25 cellular contexts compared by ENCODE assay signal in genomic region chr11:34604216-34604615, GRCh38. TPM values are rescaled to one million over a fixed set of nuclear protein-coding genes. Genes with fewer than 3 reads are reported as not detected.
DNase-seq lines count a peak whose midpoint lies in the region; ATAC-seq, FAIRE-seq and TF ChIP-seq lines count a peak whose summit lies in the region.
"Had no signal": no experiment of that assay in that cellular context is flagged by ENCODE, and none has a peak within 500 bp of the region (broad histone marks: within the 10 kb centered on the region; RNA-seq: fewer than 3 reads in every experiment).

No MANE protein-coding gene starts in this region.

- no peak for TF ChIP-seq POLR2A in body of pancreas (IDR thresholded peaks at IDR 0.05)
- no peak for TF ChIP-seq POLR2A in right lobe of liver (IDR thresholded peaks at IDR 0.05)
- no peak for TF ChIP-seq POLR2A in spleen (IDR thresholded peaks at IDR 0.05)

- TF ChIP-seq CTCF in PC-3 (conservative IDR thresholded peaks at IDR 0.05; ENCODE audit: low read depth, low read length) = no peak
- no peak for TF ChIP-seq CTCF in body of pancreas (IDR thresholded peaks at IDR 0.05)
- TF ChIP-seq CTCF in right lobe of liver (IDR thresholded peaks at IDR 0.05) = no peak
- TF ChIP-seq CTCF in spleen (IDR thresholded peaks at IDR 0.05 in 8 of 11, conservative IDR thresholded peaks at IDR 0.05 in 3 of 11) = no peak

- H3K9me3 ChIP-seq in PC-3 (ENCODE audit: low read length) (no peaks in the 10 kb centered on the region), body of pancreas (no peaks in the 10 kb centered on the region), small intestine (ENCODE audit: control insufficient read depth, low read depth) (no peaks in the 10 kb centered on the region), right lobe of liver (no peaks in the 10 kb centered on the region), spleen (no peaks in the 10 kb centered on the region)
- H3K9me3 ChIP-seq: BLaER1, HAP-1 had no signal

- ATAC-seq in PC-3 (peak; percentile 4; the same call in 1 of the 2 replicates), body of pancreas (no peak), right lobe of liver (no peak), HG03045 (IDR thresholded peaks at IDR 0.05; ENCODE audit: unreplicated experiment) (no peak)
- ATAC-seq: GM12878, GM23338 had no signal

- H3K27ac ChIP-seq in PC-3 (ENCODE audit: low read length) = no peak overlapping the region
- peak overlapping the region in 3 of 4 donors; percentile 38 to 95 (median 87) for H3K27ac ChIP-seq in body of pancreas
- H3K27ac ChIP-seq in small intestine (ENCODE audit: low read depth in 1 of 2, low read length in 1 of 2) = peak overlapping the region; percentile 63 to 71
- H3K27ac ChIP-seq in right lobe of liver = no peak overlapping the region
- H3K27ac ChIP-seq in spleen = no peak overlapping the region
- H3K27ac ChIP-seq: BLaER1 had no signal

- peaks cover 23% of the 10 kb centered on the region for H3K4me1 ChIP-seq in PC-3 (ENCODE audit: insufficient read depth, low read length)
- peaks cover 60% of the 10 kb centered on the region for H3K4me1 ChIP-seq in body of pancreas
- H3K4me1 ChIP-seq in small intestine (ENCODE audit: control insufficient read depth in 2 of 2, insufficient read depth in 1 of 2, low read depth in 1 of 2, low read length in 1 of 2) = peaks cover 15 to 17% of the 10 kb centered on the region in 2 donors
- H3K4me1 ChIP-seq in right lobe of liver = peaks cover 0 to 13% (median 6%) of the 10 kb centered on the region in 4 donors
- peaks cover 0 to 11% (median 0%) of the 10 kb centered on the region in 6 donors for H3K4me1 ChIP-seq in spleen
- H3K4me1 ChIP-seq: BLaER1 had no signal

- intact Hi-C loops in PC-3 (cut with micrococcal nuclease) (no loop called here), body of pancreas (cut with DNase I) (no loop called here), right lobe of liver (cut with DNase I) (no loop called here), spleen (cut with DNase I; ENCODE audit: low total_unique reads) (no loop called here)

- FAIRE-seq in small intestine (lab: Jason Lieb, UNC) = no peak
- FAIRE-seq: GM12878 had no signal

- BruUV-seq in PC-3 (replicated peaks; lab: Mats Ljungman, UMichigan) = no TSS peak

- H3F3A ChIP-seq in PC-3 (ENCODE audit: low read length, unreplicated experiment) = no peaks in the 10 kb centered on the region

- no peaks in the 10 kb centered on the region for H3K9me2 ChIP-seq in PC-3 (replicated peaks; ENCODE audit: low read length)

- H3K4me3 ChIP-seq in PC-3 (ENCODE audit: low read length) (no peak overlapping the region), body of pancreas (no peak overlapping the region), small intestine (ENCODE audit: low read depth in 1 of 2, low read length in 2 of 2) (no peak overlapping the region), right lobe of liver (no peak overlapping the region), spleen (no peak overlapping the region)
- H3K4me3 ChIP-seq: BLaER1, GM12878, GM23338, HAP-1 had no signal

- no peaks in the 10 kb centered on the region for H3K79me2 ChIP-seq in PC-3 (ENCODE audit: low read length)

- CTCF ChIA-PET in PC-3 (lab: Charles Lee) = no interaction called here

- H3K9ac ChIP-seq in PC-3 (ENCODE audit: low read length) = no peak overlapping the region
- H3K9ac ChIP-seq: BLaER1 had no signal

- no peaks in the 10 kb centered on the region for H3K27me3 ChIP-seq in PC-3 (ENCODE audit: low read length)
- no peaks in the 10 kb centered on the region for H3K27me3 ChIP-seq in body of pancreas
- H3K27me3 ChIP-seq in small intestine (ENCODE audit: control insufficient read depth in 2 of 2, insufficient read depth in 2 of 2, low read length in 2 of 2) = no peaks in the 10 kb centered on the region
- no peaks in the 10 kb centered on the region for H3K27me3 ChIP-seq in right lobe of liver
- H3K27me3 ChIP-seq in spleen (replicated peaks in 1 of 7) = no peaks in the 10 kb centered on the region
- H3K27me3 ChIP-seq: BLaER1 had no signal

- H3K4me2 ChIP-seq in PC-3 (ENCODE audit: low read length) = no peak overlapping the region
- H3K4me2 ChIP-seq: BLaER1, GM23338 had no signal

- POLR2A ChIA-PET in PC-3 (lab: Charles Lee; ENCODE audit: unreplicated experiment) = no interaction called here

- peak; percentile 6 for DNase-seq in ELR (ENCODE audit: low read depth)
- peak; percentile 26 for DNase-seq in PC-3
- no peak for DNase-seq in body of pancreas
- DNase-seq in small intestine = no peak
- DNase-seq in right lobe of liver = no peak
- no peak for DNase-seq in spleen
- DNase-seq: CD4-positive, alpha-beta T cell; COR-L47; DMS 273 treated with DMSO at 0.1 percent for 48 hours; DMS79 treated with DMSO at 0.1 percent for 48 hours; MM.1S; NCI-H1092 treated with DMSO at 0.1 percent for 48 hours; NCI-H146; NCI-H2029 treated with DMSO at 0.1 percent for 48 hours; NCI-H226; NCI-H510A treated with DMSO at 0.1 percent for 48 hours; NCI-H748 treated with DMSO at 0.1 percent for 48 hours; NK-92 treated with Interleukin-12 subunit alpha and Interleukin-12 subunit beta, amount 100 ng/mL, for 24 hours; Right ventricle myocardium superior; SW 1271 had no signal

- no peaks in the 10 kb centered on the region for H4K20me1 ChIP-seq in PC-3 (ENCODE audit: low read length)
- H4K20me1 ChIP-seq: BLaER1 had no signal

- no peak overlapping the region for H2AFZ ChIP-seq in PC-3 (ENCODE audit: low read length)

- no peaks in the 10 kb centered on the region for H3K36me3 ChIP-seq in PC-3 (ENCODE audit: low read depth, low read length)
- H3K36me3 ChIP-seq in body of pancreas (replicated peaks in 1 of 2; ENCODE audit: insufficient read depth in 1 of 2, low read depth in 2 of 2) = no peaks in the 10 kb centered on the region
- H3K36me3 ChIP-seq in small intestine (ENCODE audit: control insufficient read depth in 2 of 2, insufficient read depth in 2 of 2, low read length in 2 of 2) = no peaks in the 10 kb centered on the region
- H3K36me3 ChIP-seq in right lobe of liver = no peaks in the 10 kb centered on the region
- no peaks in the 10 kb centered on the region for H3K36me3 ChIP-seq in spleen
- H3K36me3 ChIP-seq: BLaER1, HAP-1 had no signal

RNA-seq across cellular contexts. Expression of gene EHF, which starts 16.7 kb away (rescaled TPM):
- total RNA-seq in PC-3 (2014; rRNA removed) (29.0 and 37.0 TPM in 2 replicates), body of pancreas (10 to 100 TPM; 21.4 to 40.5 TPM), right lobe of liver (1 to 10 TPM in 5 of 6 experiments, under 1 TPM in 1; 1.00 to 3.3 (median 1.5) TPM), spleen (1 to 10 TPM in 1 of 7 donors, under 1 TPM in 4, not detected in 2; 0.37 to 1.8 (median 0.46) TPM)
- polyA plus RNA-seq in small intestine (10 to 100 TPM in 2 of 3 donors, 1 to 10 TPM in 1; 7.3 to 54.1 (median 39.4) TPM), spleen (under 1 TPM; 0.02 to 0.33 (median 0.29) TPM)
- total RNA-seq: CD4-positive, alpha-beta T cell; GM23338 had no signal
- polyA plus RNA-seq: GM23338 had no signal

Comparison
In these comparisons a context has a peak if more than half of its experiments do, and no peak if none do; other contexts are left out.
1. DNase-seq: peak in ELR (single experiment) and PC-3 (single experiment); none in body of pancreas (0 of 4), small intestine (single experiment), right lobe of liver (0 of 3) and spleen (single experiment).
2. H3K27ac ChIP-seq: peak in body of pancreas (3 of 4) and small intestine (2 of 2); none in PC-3 (single experiment), right lobe of liver (0 of 3) and spleen (0 of 8).